Comparison of ENCODE assay signal across 2 cellular contexts in the genomic region with DNA sequence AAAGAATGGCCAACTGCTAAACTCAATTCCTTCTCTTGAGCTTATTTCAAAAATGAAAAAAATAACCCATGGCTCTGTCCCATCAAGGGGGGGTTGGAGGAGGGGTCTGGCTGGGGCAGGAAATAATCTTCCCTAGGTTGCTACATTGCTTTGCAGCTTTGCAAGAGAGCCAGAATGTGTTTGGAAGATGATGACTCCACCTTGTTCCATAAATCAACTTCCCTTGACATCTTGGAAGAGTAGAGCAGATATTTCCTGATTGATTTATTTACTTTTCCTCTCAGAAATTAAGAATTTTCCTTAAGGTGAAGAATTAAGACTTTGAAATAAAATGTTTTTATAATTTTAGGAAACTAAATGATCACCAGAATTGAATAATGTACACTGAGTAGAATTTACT.
TF ChIP-seq lines count a peak whose summit lies in the region.

No MANE protein-coding gene starts in this region.

TF ChIP-seq in GM23338, 12 proteins besides CTCF, POLR2A, EP300 and RAD21 (continued from another document and continues in another):
- TF ChIP-seq EZH2phosphoT487 (IDR thresholded peaks at IDR 0.05; ENCODE audit: unreplicated experiment), result no peak
- TF ChIP-seq CREB1 (CRISPR knock-in tag; IDR thresholded peaks at IDR 0.05; ENCODE audit: low read depth), result no peak
- no peak for TF ChIP-seq ZNF331 (CRISPR knock-in tag; IDR thresholded peaks at IDR 0.05; ENCODE audit: low read depth)
- TF ChIP-seq, protein P1, sequence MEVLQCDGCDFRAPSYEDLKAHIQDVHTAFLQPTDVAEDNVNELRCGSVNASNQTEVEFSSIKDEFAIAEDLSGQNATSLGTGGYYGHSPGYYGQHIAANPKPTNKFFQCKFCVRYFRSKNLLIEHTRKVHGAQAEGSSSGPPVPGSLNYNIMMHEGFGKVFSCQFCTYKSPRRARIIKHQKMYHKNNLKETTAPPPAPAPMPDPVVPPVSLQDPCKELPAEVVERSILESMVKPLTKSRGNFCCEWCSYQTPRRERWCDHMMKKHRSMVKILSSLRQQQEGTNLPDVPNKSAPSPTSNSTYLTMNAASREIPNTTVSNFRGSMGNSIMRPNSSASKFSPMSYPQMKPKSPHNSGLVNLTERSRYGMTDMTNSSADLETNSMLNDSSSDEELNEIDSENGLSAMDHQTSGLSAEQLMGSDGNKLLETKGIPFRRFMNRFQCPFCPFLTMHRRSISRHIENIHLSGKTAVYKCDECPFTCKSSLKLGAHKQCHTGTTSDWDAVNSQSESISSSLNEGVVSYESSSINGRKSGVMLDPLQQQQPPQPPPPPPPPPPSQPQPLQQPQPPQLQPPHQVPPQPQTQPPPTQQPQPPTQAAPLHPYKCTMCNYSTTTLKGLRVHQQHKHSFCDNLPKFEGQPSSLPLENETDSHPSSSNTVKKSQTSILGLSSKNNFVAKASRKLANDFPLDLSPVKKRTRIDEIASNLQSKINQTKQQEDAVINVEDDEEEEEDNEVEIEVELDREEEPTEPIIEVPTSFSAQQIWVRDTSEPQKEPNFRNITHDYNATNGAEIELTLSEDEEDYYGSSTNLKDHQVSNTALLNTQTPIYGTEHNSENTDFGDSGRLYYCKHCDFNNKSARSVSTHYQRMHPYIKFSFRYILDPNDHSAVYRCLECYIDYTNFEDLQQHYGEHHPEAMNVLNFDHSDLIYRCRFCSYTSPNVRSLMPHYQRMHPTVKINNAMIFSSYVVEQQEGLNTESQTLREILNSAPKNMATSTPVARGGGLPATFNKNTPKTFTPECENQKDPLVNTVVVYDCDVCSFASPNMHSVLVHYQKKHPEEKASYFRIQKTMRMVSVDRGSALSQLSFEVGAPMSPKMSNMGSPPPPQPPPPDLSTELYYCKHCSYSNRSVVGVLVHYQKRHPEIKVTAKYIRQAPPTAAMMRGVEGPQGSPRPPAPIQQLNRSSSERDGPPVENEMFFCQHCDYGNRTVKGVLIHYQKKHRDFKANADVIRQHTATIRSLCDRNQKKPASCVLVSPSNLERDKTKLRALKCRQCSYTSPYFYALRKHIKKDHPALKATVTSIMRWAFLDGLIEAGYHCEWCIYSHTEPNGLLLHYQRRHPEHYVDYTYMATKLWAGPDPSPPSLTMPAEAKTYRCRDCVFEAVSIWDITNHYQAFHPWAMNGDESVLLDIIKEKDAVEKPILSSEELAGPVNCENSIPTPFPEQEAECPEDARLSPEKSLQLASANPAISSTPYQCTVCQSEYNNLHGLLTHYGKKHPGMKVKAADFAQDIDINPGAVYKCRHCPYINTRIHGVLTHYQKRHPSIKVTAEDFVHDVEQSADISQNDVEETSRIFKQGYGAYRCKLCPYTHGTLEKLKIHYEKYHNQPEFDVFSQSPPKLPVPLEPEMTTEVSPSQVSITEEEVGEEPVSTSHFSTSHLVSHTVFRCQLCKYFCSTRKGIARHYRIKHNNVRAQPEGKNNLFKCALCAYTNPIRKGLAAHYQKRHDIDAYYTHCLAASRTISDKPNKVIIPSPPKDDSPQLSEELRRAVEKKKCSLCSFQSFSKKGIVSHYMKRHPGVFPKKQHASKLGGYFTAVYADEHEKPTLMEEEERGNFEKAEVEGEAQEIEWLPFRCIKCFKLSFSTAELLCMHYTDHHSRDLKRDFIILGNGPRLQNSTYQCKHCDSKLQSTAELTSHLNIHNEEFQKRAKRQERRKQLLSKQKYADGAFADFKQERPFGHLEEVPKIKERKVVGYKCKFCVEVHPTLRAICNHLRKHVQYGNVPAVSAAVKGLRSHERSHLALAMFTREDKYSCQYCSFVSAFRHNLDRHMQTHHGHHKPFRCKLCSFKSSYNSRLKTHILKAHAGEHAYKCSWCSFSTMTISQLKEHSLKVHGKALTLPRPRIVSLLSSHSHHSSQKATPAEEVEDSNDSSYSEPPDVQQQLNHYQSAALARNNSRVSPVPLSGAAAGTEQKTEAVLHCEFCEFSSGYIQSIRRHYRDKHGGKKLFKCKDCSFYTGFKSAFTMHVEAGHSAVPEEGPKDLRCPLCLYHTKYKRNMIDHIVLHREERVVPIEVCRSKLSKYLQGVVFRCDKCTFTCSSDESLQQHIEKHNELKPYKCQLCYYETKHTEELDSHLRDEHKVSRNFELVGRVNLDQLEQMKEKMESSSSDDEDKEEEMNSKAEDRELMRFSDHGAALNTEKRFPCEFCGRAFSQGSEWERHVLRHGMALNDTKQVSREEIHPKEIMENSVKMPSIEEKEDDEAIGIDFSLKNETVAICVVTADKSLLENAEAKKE (CRISPR knock-in tag; IDR thresholded peaks at IDR 0.05), result no peak
- TF ChIP-seq STAT1 (IDR thresholded peaks at IDR 0.05; ENCODE audit: unreplicated experiment), result no peak
- TF ChIP-seq ZNF114 (CRISPR knock-in tag; IDR thresholded peaks at IDR 0.05), result no peak
- TF ChIP-seq, protein P2, sequence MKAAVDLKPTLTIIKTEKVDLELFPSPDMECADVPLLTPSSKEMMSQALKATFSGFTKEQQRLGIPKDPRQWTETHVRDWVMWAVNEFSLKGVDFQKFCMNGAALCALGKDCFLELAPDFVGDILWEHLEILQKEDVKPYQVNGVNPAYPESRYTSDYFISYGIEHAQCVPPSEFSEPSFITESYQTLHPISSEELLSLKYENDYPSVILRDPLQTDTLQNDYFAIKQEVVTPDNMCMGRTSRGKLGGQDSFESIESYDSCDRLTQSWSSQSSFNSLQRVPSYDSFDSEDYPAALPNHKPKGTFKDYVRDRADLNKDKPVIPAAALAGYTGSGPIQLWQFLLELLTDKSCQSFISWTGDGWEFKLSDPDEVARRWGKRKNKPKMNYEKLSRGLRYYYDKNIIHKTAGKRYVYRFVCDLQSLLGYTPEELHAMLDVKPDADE (IDR thresholded peaks at IDR 0.05), result no peak
- no peak for TF ChIP-seq POLR2AphosphoS5 (IDR thresholded peaks at IDR 0.05; ENCODE audit: low read depth)
- no peak for TF ChIP-seq EZH2 (IDR thresholded peaks at IDR 0.05; ENCODE audit: low read depth, unreplicated experiment)
- TF ChIP-seq JUNB (IDR thresholded peaks at IDR 0.05; ENCODE audit: unreplicated experiment), result no peak

TF ChIP-seq in GM12878, 131 proteins besides CTCF, POLR2A, EP300 and RAD21:
- TF ChIP-seq, protein P3, sequence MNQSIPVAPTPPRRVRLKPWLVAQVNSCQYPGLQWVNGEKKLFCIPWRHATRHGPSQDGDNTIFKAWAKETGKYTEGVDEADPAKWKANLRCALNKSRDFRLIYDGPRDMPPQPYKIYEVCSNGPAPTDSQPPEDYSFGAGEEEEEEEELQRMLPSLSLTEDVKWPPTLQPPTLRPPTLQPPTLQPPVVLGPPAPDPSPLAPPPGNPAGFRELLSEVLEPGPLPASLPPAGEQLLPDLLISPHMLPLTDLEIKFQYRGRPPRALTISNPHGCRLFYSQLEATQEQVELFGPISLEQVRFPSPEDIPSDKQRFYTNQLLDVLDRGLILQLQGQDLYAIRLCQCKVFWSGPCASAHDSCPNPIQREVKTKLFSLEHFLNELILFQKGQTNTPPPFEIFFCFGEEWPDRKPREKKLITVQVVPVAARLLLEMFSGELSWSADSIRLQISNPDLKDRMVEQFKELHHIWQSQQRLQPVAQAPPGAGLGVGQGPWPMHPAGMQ (IDR thresholded peaks at IDR 0.05; ENCODE audit: borderline replicate concordance), result no peak
- TF ChIP-seq HDAC6 (IDR thresholded peaks at IDR 0.05; ENCODE audit: unreplicated experiment) (no peak), SIN3A (IDR thresholded peaks at IDR 0.05; ENCODE audit: low read depth, low read length) (no peak), MTA2 (IDR thresholded peaks at IDR 0.05; ENCODE audit: low read depth) (no peak), ZSCAN29 (IDR thresholded peaks at IDR 0.05) (no peak), HDGF (IDR thresholded peaks at IDR 0.05) (no peak), CHD2 (IDR thresholded peaks at IDR 0.05; ENCODE audit: borderline replicate concordance, low read depth, low read length) (no peak), SP1 (IDR thresholded peaks at IDR 0.05; ENCODE audit: low read depth, low read length) (no peak), CBFB (IDR thresholded peaks at IDR 0.05; ENCODE audit: low read depth) (no peak), CHD1 (IDR thresholded peaks at IDR 0.05; ENCODE audit: low read depth, low read length) (no peak), IKZF2 (IDR thresholded peaks at IDR 0.05) (no peak), DPF2 (IDR thresholded peaks at IDR 0.05) (no peak), FOS (IDR thresholded peaks at IDR 0.05; ENCODE audit: borderline replicate concordance, extremely low read depth, insufficient read length) (no peak), PAX5 (IDR thresholded peaks at IDR 0.05; ENCODE audit: borderline replicate concordance, low read depth, low read length) (no peak), SIX5 (IDR thresholded peaks at IDR 0.05; ENCODE audit: low read depth, low read length, severe bottlenecking) (no peak), PML (IDR thresholded peaks at IDR 0.05; ENCODE audit: low read length) (no peak)
- TF ChIP-seq, protein P4, sequence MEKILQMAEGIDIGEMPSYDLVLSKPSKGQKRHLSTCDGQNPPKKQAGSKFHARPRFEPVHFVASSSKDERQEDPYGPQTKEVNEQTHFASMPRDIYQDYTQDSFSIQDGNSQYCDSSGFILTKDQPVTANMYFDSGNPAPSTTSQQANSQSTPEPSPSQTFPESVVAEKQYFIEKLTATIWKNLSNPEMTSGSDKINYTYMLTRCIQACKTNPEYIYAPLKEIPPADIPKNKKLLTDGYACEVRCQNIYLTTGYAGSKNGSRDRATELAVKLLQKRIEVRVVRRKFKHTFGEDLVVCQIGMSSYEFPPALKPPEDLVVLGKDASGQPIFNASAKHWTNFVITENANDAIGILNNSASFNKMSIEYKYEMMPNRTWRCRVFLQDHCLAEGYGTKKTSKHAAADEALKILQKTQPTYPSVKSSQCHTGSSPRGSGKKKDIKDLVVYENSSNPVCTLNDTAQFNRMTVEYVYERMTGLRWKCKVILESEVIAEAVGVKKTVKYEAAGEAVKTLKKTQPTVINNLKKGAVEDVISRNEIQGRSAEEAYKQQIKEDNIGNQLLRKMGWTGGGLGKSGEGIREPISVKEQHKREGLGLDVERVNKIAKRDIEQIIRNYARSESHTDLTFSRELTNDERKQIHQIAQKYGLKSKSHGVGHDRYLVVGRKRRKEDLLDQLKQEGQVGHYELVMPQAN (conservative IDR thresholded peaks at IDR 0.05), result no peak
- TF ChIP-seq, protein P5, sequence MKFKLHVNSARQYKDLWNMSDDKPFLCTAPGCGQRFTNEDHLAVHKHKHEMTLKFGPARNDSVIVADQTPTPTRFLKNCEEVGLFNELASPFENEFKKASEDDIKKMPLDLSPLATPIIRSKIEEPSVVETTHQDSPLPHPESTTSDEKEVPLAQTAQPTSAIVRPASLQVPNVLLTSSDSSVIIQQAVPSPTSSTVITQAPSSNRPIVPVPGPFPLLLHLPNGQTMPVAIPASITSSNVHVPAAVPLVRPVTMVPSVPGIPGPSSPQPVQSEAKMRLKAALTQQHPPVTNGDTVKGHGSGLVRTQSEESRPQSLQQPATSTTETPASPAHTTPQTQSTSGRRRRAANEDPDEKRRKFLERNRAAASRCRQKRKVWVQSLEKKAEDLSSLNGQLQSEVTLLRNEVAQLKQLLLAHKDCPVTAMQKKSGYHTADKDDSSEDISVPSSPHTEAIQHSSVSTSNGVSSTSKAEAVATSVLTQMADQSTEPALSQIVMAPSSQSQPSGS (IDR thresholded peaks at IDR 0.05; ENCODE audit: low read length), result no peak
- TF ChIP-seq, protein P6, sequence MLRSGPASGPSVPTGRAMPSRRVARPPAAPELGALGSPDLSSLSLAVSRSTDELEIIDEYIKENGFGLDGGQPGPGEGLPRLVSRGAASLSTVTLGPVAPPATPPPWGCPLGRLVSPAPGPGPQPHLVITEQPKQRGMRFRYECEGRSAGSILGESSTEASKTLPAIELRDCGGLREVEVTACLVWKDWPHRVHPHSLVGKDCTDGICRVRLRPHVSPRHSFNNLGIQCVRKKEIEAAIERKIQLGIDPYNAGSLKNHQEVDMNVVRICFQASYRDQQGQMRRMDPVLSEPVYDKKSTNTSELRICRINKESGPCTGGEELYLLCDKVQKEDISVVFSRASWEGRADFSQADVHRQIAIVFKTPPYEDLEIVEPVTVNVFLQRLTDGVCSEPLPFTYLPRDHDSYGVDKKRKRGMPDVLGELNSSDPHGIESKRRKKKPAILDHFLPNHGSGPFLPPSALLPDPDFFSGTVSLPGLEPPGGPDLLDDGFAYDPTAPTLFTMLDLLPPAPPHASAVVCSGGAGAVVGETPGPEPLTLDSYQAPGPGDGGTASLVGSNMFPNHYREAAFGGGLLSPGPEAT (IDR thresholded peaks at IDR 0.05; ENCODE audit: low read depth), result no peak
